12 cellular contexts compared by ENCODE assay signal in the genomic region with DNA sequence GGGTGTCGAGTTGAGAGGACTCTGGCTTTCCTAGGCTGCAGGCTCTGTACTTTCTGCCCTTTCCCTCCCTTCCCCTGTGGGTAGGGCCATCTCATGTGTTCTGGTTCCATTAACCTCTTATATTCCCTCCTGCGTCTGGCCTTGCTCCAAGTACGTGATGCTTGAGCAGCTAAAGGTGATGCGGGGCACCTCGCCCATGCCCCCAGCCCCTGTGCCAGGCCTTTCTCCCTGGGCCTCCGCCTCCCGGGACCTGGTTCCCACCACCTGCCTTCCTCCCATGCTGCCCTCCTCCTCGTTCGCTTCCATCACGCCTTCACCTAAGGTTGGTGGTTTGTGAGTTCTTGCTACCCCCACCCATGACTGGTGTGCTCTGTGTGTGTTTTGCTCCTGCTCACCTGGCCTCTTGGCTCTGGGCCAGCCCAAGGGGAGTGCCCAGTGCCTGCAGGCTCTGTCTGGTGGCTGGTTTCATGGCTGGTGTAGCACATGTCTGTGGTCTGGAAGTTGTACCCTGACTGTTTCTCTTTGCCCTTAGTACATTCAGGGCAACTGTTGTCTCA. TPM values are rescaled to one million over a fixed set of nuclear protein-coding genes. Genes with fewer than 3 reads are reported as not detected.
DNase-seq lines count a peak whose midpoint lies in the region; ATAC-seq lines count a peak whose summit lies in the region.
"Had no signal": no experiment of that assay in that cellular context is flagged by ENCODE, and none has a peak within 500 bp of the region (broad histone marks: within the 10 kb centered on the region; RNA-seq: fewer than 3 reads in every experiment).

No MANE protein-coding gene starts in this region.

- H3K9me3 Mint-ChIP-seq in activated naive CD4-positive, alpha-beta T cell treated with anti-CD3 and anti-CD28 coated beads, Interleukin-2, amount 50 U/mL, for 72 hours = no peaks in the 10 kb centered on the region
- H3K9me3 Mint-ChIP-seq: CD4-positive, alpha-beta T cell; naive B cell had no signal

- H3K27ac Mint-ChIP-seq in activated naive CD4-positive, alpha-beta T cell treated with anti-CD3 and anti-CD28 coated beads, Interleukin-2, amount 50 U/mL, for 72 hours = peak overlapping the region in 1 of 2 donors; percentile 62
- H3K27ac Mint-ChIP-seq: CD4-positive, alpha-beta T cell had no signal

- no peak for ATAC-seq in HG03342 (IDR thresholded peaks at IDR 0.05; ENCODE audit: unreplicated experiment)
- ATAC-seq in activated naive CD4-positive, alpha-beta T cell treated with anti-CD3 and anti-CD28 coated beads, Interleukin-2, amount 50 U/mL, for 72 hours = no peak

- DNase-seq in DMS79 (lab: John Stamatoyannopoulos, UW) (peak; percentile 98), NCI-H2029 treated with DMSO at 0.1 percent for 48 hours (lab: John Stamatoyannopoulos, UW) (peak; percentile 66), SHP77 (lab: John Stamatoyannopoulos, UW) (peak; percentile 71 to 84), mucosa of gallbladder (ENCODE audit: low spot score) (peak; percentile 57), MV-4-11 (lab: John Stamatoyannopoulos, UW) (no peak)
- DNase-seq in activated naive CD4-positive, alpha-beta T cell treated with anti-CD3 and anti-CD28 coated beads, Interleukin-2, amount 50 U/mL, for 16 hours = no peak
- DNase-seq in activated naive CD4-positive, alpha-beta T cell treated with anti-CD3 and anti-CD28 coated beads, Interleukin-2, amount 50 U/mL, for 72 hours (ENCODE audit: low spot score in 2 of 2) = no peak
- DNase-seq: CD4-positive, alpha-beta T cell; naive B cell; spleen had no signal

- no peaks in the 10 kb centered on the region for H3K36me3 Mint-ChIP-seq in activated naive CD4-positive, alpha-beta T cell treated with anti-CD3 and anti-CD28 coated beads, Interleukin-2, amount 50 U/mL, for 72 hours
- H3K36me3 Mint-ChIP-seq: naive B cell had no signal

RNA-seq across cellular contexts. Expression of a gene that starts 34.1 kb away (rescaled TPM):
- 89.6 TPM for total RNA-seq in mucosa of gallbladder
- total RNA-seq in activated naive CD4-positive, alpha-beta T cell treated with anti-CD3 and anti-CD28 coated beads, Interleukin-2, amount 50 U/mL, for 72 hours = 1 to 10 TPM; 5.1 to 5.7 TPM

RNA-seq across cellular contexts. Expression of a gene that starts 37.9 kb away (rescaled TPM):
- total RNA-seq in mucosa of gallbladder = 23.0 TPM
- total RNA-seq in activated naive CD4-positive, alpha-beta T cell treated with anti-CD3 and anti-CD28 coated beads, Interleukin-2, amount 50 U/mL, for 72 hours = not detected
- total RNA-seq: CD4-positive, alpha-beta T cell; LHCN-M2; spleen had no signal

Comparison
In these comparisons a context has a peak if more than half of its experiments do, and no peak if none do; other contexts are left out.
1. DNase-seq: peak in DMS79 (single experiment), NCI-H2029 treated with DMSO at 0.1 percent for 48 hours (single experiment), SHP77 (2 of 2) and mucosa of gallbladder (single experiment); none in MV-4-11 (single experiment), activated naive CD4-positive, alpha-beta T cell treated with anti-CD3 and anti-CD28 coated beads, Interleukin-2, amount 50 U/mL, for 16 hours (single experiment) and activated naive CD4-positive, alpha-beta T cell treated with anti-CD3 and anti-CD28 coated beads, Interleukin-2, amount 50 U/mL, for 72 hours (0 of 2).
2. RNA of a gene that starts 34.1 kb away (total RNA-seq): 89.6 TPM in mucosa of gallbladder (single experiment); 5.1 to 5.7 TPM in activated naive CD4-positive, alpha-beta T cell treated with anti-CD3 and anti-CD28 coated beads, Interleukin-2, amount 50 U/mL, for 72 hours; every median in the first group is over 10 times any median in the second.
3. RNA of a gene that starts 37.9 kb away (total RNA-seq): 23.0 TPM in mucosa of gallbladder (single experiment); not detected in activated naive CD4-positive, alpha-beta T cell treated with anti-CD3 and anti-CD28 coated beads, Interleukin-2, amount 50 U/mL, for 72 hours; every median in the first group is over 10 times any median in the second.